11 cellular contexts compared by ENCODE assay signal in genomic region chr9:114328357-114328820, GRCh38. TPM values are rescaled to one million over a fixed set of nuclear protein-coding genes. Genes with fewer than 3 reads are reported as not detected.
"Had no signal": no experiment of that assay in that cellular context is flagged by ENCODE, and none has a peak within 500 bp of the region (broad histone marks: within the 10 kb centered on the region; RNA-seq: fewer than 3 reads in every experiment).

No MANE protein-coding gene starts in this region.

RNA-seq across cellular contexts. Expression of gene ORM2, which starts 1.3 kb away (rescaled TPM):
- total RNA-seq: cerebellum; glomerular endothelial cell; lower leg skin; mammary epithelial cell; naive thymus-derived CD4-positive, alpha-beta T cell; occipital lobe; posterior vena cava; sciatic nerve; skeletal muscle tissue; thoracic aorta; tibial nerve had no signal
- polyA plus RNA-seq: mammary epithelial cell; naive thymus-derived CD4-positive, alpha-beta T cell had no signal

RNA-seq across cellular contexts. Expression of gene ORM1, which starts 5.5 kb away (rescaled TPM):
- total RNA-seq: cerebellum, glomerular endothelial cell, lower leg skin, mammary epithelial cell, occipital lobe, thoracic aorta, tibial nerve had no signal
- polyA plus RNA-seq: mammary epithelial cell; naive thymus-derived CD4-positive, alpha-beta T cell had no signal
